ENCODE assay signal across 33 cellular contexts in the genomic region with DNA sequence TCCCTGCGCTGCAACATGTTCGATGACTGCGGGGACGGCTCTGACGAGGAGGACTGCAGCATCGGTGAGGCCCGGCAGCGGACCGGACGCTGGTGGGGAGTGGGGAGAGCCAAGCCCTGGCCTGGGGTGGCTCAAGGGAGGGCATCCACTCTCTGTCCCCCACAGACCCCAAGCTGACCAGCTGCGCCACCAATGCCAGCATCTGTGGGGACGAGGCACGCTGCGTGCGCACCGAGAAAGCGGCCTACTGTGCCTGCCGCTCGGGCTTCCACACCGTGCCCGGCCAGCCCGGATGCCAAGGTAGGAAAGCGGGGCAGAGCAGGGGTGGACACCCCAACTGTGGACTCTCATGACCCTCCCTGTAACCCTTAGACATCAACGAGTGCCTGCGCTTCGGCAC. TPM values are rescaled to one million over a fixed set of nuclear protein-coding genes. Genes with fewer than 3 reads are reported as not detected.
"Had no signal": no experiment of that assay in that cellular context is flagged by ENCODE, and none has a peak within 500 bp of the region (broad histone marks: within the 10 kb centered on the region; RNA-seq: fewer than 3 reads in every experiment).

No MANE protein-coding gene starts in this region.

- H3K4me1 ChIP-seq: colonic mucosa, esophagus squamous epithelium, gastrocnemius medialis, left lung, lower lobe of right lung had no signal

- H3K4me3 Mint-ChIP-seq: dendritic cell treated with granulocyte-macrophage colony-stimulating factor and Interleukin-4, amounts not matched to agents 40 ng/mL and 50 ng/mL, for 4 days; effector memory CD8-positive, alpha-beta T cell; endodermal cell; memory B cell had no signal

- H3K27me3 ChIP-seq: colonic mucosa, esophagus squamous epithelium, gastrocnemius medialis, heart right ventricle, left lung had no signal

- FAIRE-seq: endometrium, islet of Langerhans, keratinocyte had no signal

- H3K36me3 Mint-ChIP-seq: memory B cell had no signal

- DNase-seq: colonic mucosa; cortex of kidney; effector CD8-positive, alpha-beta T cell; effector memory CD8-positive, alpha-beta T cell; endodermal cell; erythroblast; esophagus squamous epithelium; foreskin fibroblast; foreskin melanocyte; gastrocnemius medialis; glutamatergic neuron; heart right ventricle; hippocampal formation; left cardiac atrium; left lung; lower lobe of right lung; mesendoderm; midbrain had no signal

- H3K27ac ChIP-seq: colonic mucosa, epithelial cell of prostate, esophagus squamous epithelium, gastrocnemius medialis, heart right ventricle, left lung, lower lobe of right lung had no signal

- H3K9me3 ChIP-seq: colonic mucosa, esophagus squamous epithelium, gastrocnemius medialis, heart right ventricle, left lung, lower lobe of right lung had no signal

- H3K4me1 Mint-ChIP-seq: endodermal cell, memory B cell had no signal

- H3K4me3 ChIP-seq: colonic mucosa, esophagus squamous epithelium, gastrocnemius medialis, heart right ventricle, left lung, lower lobe of right lung had no signal

- H3K36me3 ChIP-seq: gastrocnemius medialis had no signal

- H3K9me3 Mint-ChIP-seq: dendritic cell treated with granulocyte-macrophage colony-stimulating factor and Interleukin-4, amounts not matched to agents 40 ng/mL and 50 ng/mL, for 4 days; effector memory CD8-positive, alpha-beta T cell; endodermal cell; memory B cell had no signal

- H3K27me3 Mint-ChIP-seq: dendritic cell treated with granulocyte-macrophage colony-stimulating factor and Interleukin-4, amounts not matched to agents 40 ng/mL and 50 ng/mL, for 4 days had no signal

- ATAC-seq: effector memory CD8-positive, alpha-beta T cell; esophagus mucosa; gastrocnemius medialis; heart right ventricle; left cardiac atrium; left lung; left ventricle myocardium superior; lower lobe of right lung had no signal

- H3K27ac Mint-ChIP-seq: dendritic cell treated with granulocyte-macrophage colony-stimulating factor and Interleukin-4, amounts not matched to agents 40 ng/mL and 50 ng/mL, for 4 days; effector memory CD8-positive, alpha-beta T cell; endodermal cell; memory B cell had no signal

RNA-seq across cellular contexts. Expression of a gene that starts 11.4 kb away (rescaled TPM):
- total RNA-seq: gastrocnemius medialis, lower lobe of right lung, mononuclear cell had no signal

RNA-seq across cellular contexts. Expression of a gene that starts 57.8 kb away (rescaled TPM):
- total RNA-seq: colonic mucosa, dermis microvascular lymphatic vessel endothelial cell, endodermal cell, esophagus mucosa, esophagus squamous epithelium, gastrocnemius medialis, glomerular endothelial cell, heart right ventricle, kidney epithelial cell, left cardiac atrium, left lung, left ventricle myocardium superior, lower leg skin, lower lobe of right lung, lung microvascular endothelial cell, mononuclear cell, mucosa of gallbladder had no signal
- polyA plus RNA-seq: heart right ventricle, keratinocyte had no signal
